ENCODE assay signal across 8 cellular contexts in genomic region chr3:183884437-183885296, GRCh38. TPM values are rescaled to one million over a fixed set of nuclear protein-coding genes. Genes with fewer than 3 reads are reported as not detected.
DNase-seq lines count a peak whose midpoint lies in the region; ATAC-seq, FAIRE-seq and TF ChIP-seq lines count a peak whose summit lies in the region.

Gene PARL, minus strand, starts transcription at chr3:183884880. Its CDS starts 34 bp downstream, at chr3:183884846.

- no peaks in the 10 kb centered on the region for H3K9me3 Mint-ChIP-seq in immature natural killer cell

- H3K4me1 Mint-ChIP-seq in immature natural killer cell: peaks cover 32 to 45% of the 10 kb centered on the region in 2 donors

- H3K9me3 ChIP-seq in spleen: no peaks in the 10 kb centered on the region

- peak within 1 kb of the TSS; percentile 59 to 92 (median 83) for H3K27ac ChIP-seq in spleen

- intact Hi-C loops in spleen (cut with DNase I; ENCODE audit: low total_unique reads): loop anchor here (10.0 kb wide), 1 partner anchor 370 kb away; no protein-coding TSS in a partner anchor

- TF ChIP-seq CTCF in WI38 (IDR thresholded peaks at IDR 0.05; ENCODE audit: low read depth, low read length) (peak; percentile 82), bronchial epithelial cell (IDR thresholded peaks at IDR 0.05; ENCODE audit: insufficient read depth, low read length, severe bottlenecking) (peak; percentile 99), spleen (IDR thresholded peaks at IDR 0.05 in 8 of 11, conservative IDR thresholded peaks at IDR 0.05 in 3 of 11) (peak; percentile 94 to 100 (median 98))

- H3K4me1 ChIP-seq in spleen: peaks cover 20 to 55% (median 36%) of the 10 kb centered on the region in 6 donors

- TF ChIP-seq POLR2A in spleen (IDR thresholded peaks at IDR 0.05): no peak

- DNase-seq in AG08396 (ENCODE audit: low spot score) (peak; percentile 95), NCI-H2227 (lab: John Stamatoyannopoulos, UW; ENCODE audit: unreplicated experiment) (peak; percentile 95), bronchial epithelial cell (ENCODE audit: low read depth) (peak; percentile 79), immature natural killer cell (peak; percentile 92 to 93 (median 92)), spleen (peak; percentile 100)

- 0 to 1% (median 0%) methylated on average over 43 to 61 of the region's 61 CpGs for WGBS in spleen, 5 donors

- H3K36me3 ChIP-seq in bronchial epithelial cell (ENCODE audit: control insufficient read depth, insufficient read depth, low read length): peaks cover 1% of the 10 kb centered on the region
- H3K36me3 ChIP-seq in spleen: peaks cover 0 to 5% (median 0%) of the 10 kb centered on the region in 6 donors

- no peak for FAIRE-seq in bronchial epithelial cell (lab: Jason Lieb, UNC)

- H3K4me3 Mint-ChIP-seq in immature natural killer cell: peak within 1 kb of the TSS; percentile 82 to 93 (median 90)

- no peaks in the 10 kb centered on the region for H3K27me3 ChIP-seq in bronchial epithelial cell (ENCODE audit: control insufficient read depth, insufficient read depth, low read length)
- no peaks in the 10 kb centered on the region for H3K27me3 ChIP-seq in spleen (replicated peaks in 1 of 7)

- H3K36me3 Mint-ChIP-seq in immature natural killer cell: peaks cover 0 to 3% (median 0%) of the 10 kb centered on the region in 3 donors

- H3K4me3 ChIP-seq in WI38 (ENCODE audit: low read depth, low read length): peak within 1 kb of the TSS; percentile 98
- peak within 1 kb of the TSS; percentile 86 for H3K4me3 ChIP-seq in bronchial epithelial cell (ENCODE audit: low read depth, low read length)
- peak within 1 kb of the TSS; percentile 62 to 98 (median 90) for H3K4me3 ChIP-seq in spleen

- H3K27ac Mint-ChIP-seq in immature natural killer cell: peak within 1 kb of the TSS; percentile 79 to 95 (median 88)

- peaks cover 3 to 9% (median 4%) of the 10 kb centered on the region in 3 donors for H3K27me3 Mint-ChIP-seq in immature natural killer cell (ENCODE audit: low read depth in 3 of 3)

- ATAC-seq in GM18907 (IDR thresholded peaks at IDR 0.05; ENCODE audit: unreplicated experiment) (peak; percentile 100), HG03159 (IDR thresholded peaks at IDR 0.05; ENCODE audit: unreplicated experiment) (peak; percentile 99)

RNA-seq across cellular contexts. Expression of gene PARL, which starts in this region (rescaled TPM):
- total RNA-seq in bronchial epithelial cell (68.0 and 75.6 TPM in 2 replicates), spleen (10 to 100 TPM; 34.5 to 70.3 (median 50.6) TPM)
- polyA plus RNA-seq in immature natural killer cell (100 to 1,000 TPM in 2 of 3 donors, 10 to 100 TPM in 1; 82.7 to 180 (median 120) TPM), spleen (100 to 1,000 TPM in 1 of 3 donors, 10 to 100 TPM in 2; 81.7 to 119 (median 88.9) TPM)

Comparison
In these comparisons a context has a peak if more than half of its experiments do, and no peak if none do; other contexts are left out.
1. Peak in every context shown above with its lines: DNase-seq, ATAC-seq, H3K4me3 ChIP-seq and H3K27ac ChIP-seq.